Comparison of ENCODE assay signal across 8 cellular contexts in the genomic region with DNA sequence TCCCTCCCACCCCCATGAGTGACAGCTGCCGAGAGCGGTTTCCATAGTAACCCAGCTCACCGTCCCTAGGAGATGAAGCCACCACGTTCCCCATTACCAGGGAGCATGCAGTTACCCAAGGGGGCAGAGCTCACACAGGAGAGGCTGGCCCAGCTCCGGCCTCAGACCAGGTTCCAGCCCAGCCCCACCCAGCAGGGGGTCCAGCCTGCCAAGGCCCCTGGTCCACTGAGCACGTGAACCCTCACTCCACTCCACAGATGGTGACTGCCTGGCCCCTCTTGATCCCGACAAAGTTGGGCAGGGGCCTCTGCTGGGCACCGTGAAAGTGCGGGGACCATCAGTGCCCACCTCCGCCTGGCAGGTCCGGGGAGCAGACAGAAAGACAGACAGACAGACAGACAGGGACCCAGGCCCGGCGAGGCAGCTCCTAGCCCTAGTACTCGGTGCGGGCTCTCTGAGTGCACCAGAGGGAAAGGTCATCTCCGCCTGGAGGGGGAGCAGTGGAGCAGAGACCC. TPM values are rescaled to one million over a fixed set of nuclear protein-coding genes. Genes with fewer than 3 reads are reported as not detected.
A peak's percentile ranks its signal among the peaks of the same experiment; 100 is the strongest.
DNase-seq lines count a peak whose midpoint lies in the region; ATAC-seq and TF ChIP-seq lines count a peak whose summit lies in the region.

No MANE protein-coding gene starts in this region.

- H3K36me3 ChIP-seq in left ventricle myocardium inferior = no peaks in the 10 kb centered on the region

- H3K4me1 ChIP-seq in left ventricle myocardium inferior = peaks cover 7% of the 10 kb centered on the region

- intact Hi-C loops in left ventricle myocardium inferior (cut with micrococcal nuclease) = no loop called here
- intact Hi-C loops in left cardiac atrium (cut with DNase I) = no loop called here

- H3K27ac ChIP-seq in left ventricle myocardium inferior (replicated peaks) = no peak overlapping the region

- H3K27ac Mint-ChIP-seq in activated naive CD8-positive, alpha-beta T cell treated with anti-CD3 and anti-CD28 coated beads, Interleukin-2, amount 10 ng/mL, durations not matched to agents 7 days and 5 days = peak overlapping the region; percentile 91
- H3K27ac Mint-ChIP-seq in stimulated activated naive CD8-positive, alpha-beta T cell treated with anti-CD3 and anti-CD28 coated beads, Interleukin-15, Interleukin-2, amounts not matched to agents 100 ng/mL and 50 ng/mL, for 24 hours = peak overlapping the region; percentile 72

- no peak for ATAC-seq in left cardiac atrium
- ATAC-seq in activated naive CD8-positive, alpha-beta T cell treated with anti-CD3 and anti-CD28 coated beads, Interleukin-2, amount 10 ng/mL, durations not matched to agents 7 days and 5 days (ENCODE audit: low read depth) = peak; percentile 45
- ATAC-seq in HG03097 (IDR thresholded peaks at IDR 0.05; ENCODE audit: low FRiP score, unreplicated experiment) = no peak
- no peak for ATAC-seq in HG02678 (IDR thresholded peaks at IDR 0.05; ENCODE audit: unreplicated experiment)

- H3K9me3 Mint-ChIP-seq in activated naive CD8-positive, alpha-beta T cell treated with anti-CD3 and anti-CD28 coated beads, Interleukin-2, amount 10 ng/mL, durations not matched to agents 7 days and 5 days = no peaks in the 10 kb centered on the region
- H3K9me3 Mint-ChIP-seq in stimulated activated naive CD8-positive, alpha-beta T cell treated with anti-CD3 and anti-CD28 coated beads, Interleukin-15, Interleukin-2, amounts not matched to agents 100 ng/mL and 50 ng/mL, for 24 hours = no peaks in the 10 kb centered on the region

- H3K4me3 Mint-ChIP-seq in activated naive CD8-positive, alpha-beta T cell treated with anti-CD3 and anti-CD28 coated beads, Interleukin-2, amount 10 ng/mL, durations not matched to agents 7 days and 5 days = peak overlapping the region; percentile 87
- H3K4me3 Mint-ChIP-seq in stimulated activated naive CD8-positive, alpha-beta T cell treated with anti-CD3 and anti-CD28 coated beads, Interleukin-15, Interleukin-2, amounts not matched to agents 100 ng/mL and 50 ng/mL, for 24 hours = peak overlapping the region; percentile 80

- peaks cover 97% of the 10 kb centered on the region for H3K27me3 ChIP-seq in left ventricle myocardium inferior (ENCODE audit: low read depth)

- H3K4me3 ChIP-seq in left ventricle myocardium inferior = peak overlapping the region; percentile 55

- POLR2A ChIA-PET in activated naive CD8-positive, alpha-beta T cell treated with anti-CD3 and anti-CD28 coated beads, Interleukin-2, amount 10 ng/mL, durations not matched to agents 7 days and 5 days (lab: Charles Lee) = interaction anchor here (0.6 to 1.8 kb wide), 7 partner anchors 9 to 1784 kb away, joined by 3 to 12 read pairs (median 3); partner anchors contain the start of genes EEF2 and REEP6

- peaks cover 14% of the 10 kb centered on the region for H3K27me3 Mint-ChIP-seq in activated naive CD8-positive, alpha-beta T cell treated with anti-CD3 and anti-CD28 coated beads, Interleukin-2, amount 10 ng/mL, durations not matched to agents 7 days and 5 days
- H3K27me3 Mint-ChIP-seq in stimulated activated naive CD8-positive, alpha-beta T cell treated with anti-CD3 and anti-CD28 coated beads, Interleukin-15, Interleukin-2, amounts not matched to agents 100 ng/mL and 50 ng/mL, for 24 hours = peaks cover 14% of the 10 kb centered on the region

- DNase-seq in left ventricle myocardium inferior (no peak), left cardiac atrium (no peak), NCI-H2227 (lab: John Stamatoyannopoulos, UW; ENCODE audit: unreplicated experiment) (peak; percentile 83), iPS-NIHi7 (ENCODE audit: extremely low spot score) (peak; percentile 94)
- DNase-seq in activated naive CD8-positive, alpha-beta T cell treated with anti-CD3 and anti-CD28 coated beads, Interleukin-2, amount 10 ng/mL, durations not matched to agents 7 days and 5 days = no peak

- no peak for TF ChIP-seq CTCF in left ventricle myocardium inferior (IDR thresholded peaks at IDR 0.05; ENCODE audit: borderline replicate concordance)

- H3K4me1 Mint-ChIP-seq in activated naive CD8-positive, alpha-beta T cell treated with anti-CD3 and anti-CD28 coated beads, Interleukin-2, amount 10 ng/mL, durations not matched to agents 7 days and 5 days = peaks cover 16% of the 10 kb centered on the region
- peaks cover 10% of the 10 kb centered on the region for H3K4me1 Mint-ChIP-seq in stimulated activated naive CD8-positive, alpha-beta T cell treated with anti-CD3 and anti-CD28 coated beads, Interleukin-15, Interleukin-2, amounts not matched to agents 100 ng/mL and 50 ng/mL, for 24 hours (ENCODE audit: low read depth)

- H3K9me3 ChIP-seq in left ventricle myocardium inferior (replicated peaks) = peaks cover 12% of the 10 kb centered on the region

- peaks cover 2% of the 10 kb centered on the region for H3K36me3 Mint-ChIP-seq in activated naive CD8-positive, alpha-beta T cell treated with anti-CD3 and anti-CD28 coated beads, Interleukin-2, amount 10 ng/mL, durations not matched to agents 7 days and 5 days
- no peaks in the 10 kb centered on the region for H3K36me3 Mint-ChIP-seq in stimulated activated naive CD8-positive, alpha-beta T cell treated with anti-CD3 and anti-CD28 coated beads, Interleukin-15, Interleukin-2, amounts not matched to agents 100 ng/mL and 50 ng/mL, for 24 hours (ENCODE audit: low read depth)

RNA-seq across cellular contexts. Expression of gene CELF5, which starts 50.7 kb away (rescaled TPM):
- total RNA-seq in left ventricle myocardium inferior (not detected), left cardiac atrium (under 1 TPM in 1 of 2 donors, not detected in 1; 0.16 TPM)
- total RNA-seq in activated naive CD8-positive, alpha-beta T cell treated with anti-CD3 and anti-CD28 coated beads, Interleukin-2, amount 10 ng/mL, durations not matched to agents 7 days and 5 days = under 1 TPM in 1 of 2 experiments, not detected in 1; 0.14 TPM

Comparison
In these comparisons a context has a peak if more than half of its experiments do, and no peak if none do; other contexts are left out.
1. DNase-seq: peak in NCI-H2227 (single experiment) and iPS-NIHi7 (single experiment); none in left ventricle myocardium inferior (single experiment), left cardiac atrium (single experiment) and activated naive CD8-positive, alpha-beta T cell treated with anti-CD3 and anti-CD28 coated beads, Interleukin-2, amount 10 ng/mL, durations not matched to agents 7 days and 5 days (single experiment).